In the genomic region with DNA sequence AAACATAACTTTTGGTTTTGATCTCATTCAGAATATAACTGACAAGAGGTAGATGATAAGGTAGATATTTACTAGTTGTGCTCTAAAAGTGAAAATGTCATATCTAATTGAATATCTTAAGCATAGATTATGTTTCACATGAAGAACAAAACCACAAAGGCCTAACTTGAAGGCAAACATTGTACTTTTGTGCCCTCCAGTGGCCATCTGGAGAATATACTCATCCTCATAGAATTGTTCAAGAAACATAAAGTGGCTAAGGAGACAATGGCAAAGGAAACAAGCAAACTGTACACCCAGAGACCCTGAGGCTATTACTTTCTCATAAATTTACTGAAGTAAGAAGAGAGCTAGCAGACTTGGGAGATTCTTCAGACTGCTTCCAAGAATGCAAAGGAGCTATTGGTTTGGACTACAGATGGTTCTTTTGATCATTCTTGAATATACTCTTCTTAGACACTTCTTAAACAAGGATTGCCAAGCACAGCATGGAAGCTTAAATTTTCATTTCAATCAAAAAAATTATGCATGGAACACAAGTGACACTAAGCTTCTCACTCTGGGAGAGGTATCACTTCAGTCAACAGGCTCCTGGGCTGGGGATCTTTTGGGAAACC, we compare ENCODE assay signal across 7 cellular contexts.
DNase-seq lines count a peak whose midpoint lies in the region; ATAC-seq and TF ChIP-seq lines count a peak whose summit lies in the region.

No MANE protein-coding gene starts in this region.

- H3K4me3 ChIP-seq in heart right ventricle (no peak overlapping the region), skeletal muscle cell (ENCODE audit: low read depth, low read length) (no peak overlapping the region)

- no peaks in the 10 kb centered on the region for H3K36me3 Mint-ChIP-seq in activated naive CD8-positive, alpha-beta T cell treated with anti-CD3 and anti-CD28 coated beads for 36 hours

- peak; percentile 67 for ATAC-seq in GM19438 (IDR thresholded peaks at IDR 0.05; ENCODE audit: low read depth, unreplicated experiment)
- ATAC-seq in HG03354 (IDR thresholded peaks at IDR 0.05; ENCODE audit: poor library complexity, severe bottlenecking, unreplicated experiment): peak; percentile 78
- ATAC-seq in heart right ventricle: peak in 7 of 8 donors; percentile 41 to 77 (median 67)

- peaks cover 2% of the 10 kb centered on the region for H3K4me1 Mint-ChIP-seq in activated naive CD8-positive, alpha-beta T cell treated with anti-CD3 and anti-CD28 coated beads for 36 hours

- H3K4me3 Mint-ChIP-seq in activated naive CD8-positive, alpha-beta T cell treated with anti-CD3 and anti-CD28 coated beads for 36 hours: no peak overlapping the region

- DNase-seq in EL (peak; percentile 70), NCI-H82 treated with DMSO at 0.1 percent for 48 hours (lab: John Stamatoyannopoulos, UW; ENCODE audit: unreplicated experiment) (peak; percentile 6), heart right ventricle (peak in 1 of 2 donors; percentile 52), skeletal muscle cell (ENCODE audit: low read depth) (peak; percentile 51)
- peak; percentile 14 for DNase-seq in activated naive CD8-positive, alpha-beta T cell treated with anti-CD3 and anti-CD28 coated beads for 36 hours

- intact Hi-C loops in heart right ventricle (cut with DNase I): loop anchor here in 8 of 10 donors (5.0 to 10.0 kb wide), 10 partner anchors 221 to 1214 kb away; no protein-coding TSS in a partner anchor

- peaks cover 0 to 23% (median 4%) of the 10 kb centered on the region in 9 donors for H3K4me1 ChIP-seq in heart right ventricle

- peak; percentile 53 to 82 (median 74) for TF ChIP-seq CTCF in heart right ventricle (IDR thresholded peaks at IDR 0.05)

- H3K27me3 ChIP-seq in heart right ventricle: no peaks in the 10 kb centered on the region

- H3K27me3 Mint-ChIP-seq in activated naive CD8-positive, alpha-beta T cell treated with anti-CD3 and anti-CD28 coated beads for 36 hours: no peaks in the 10 kb centered on the region

- no peaks in the 10 kb centered on the region for H3K9me3 ChIP-seq in heart right ventricle

- H3K27ac Mint-ChIP-seq in activated naive CD8-positive, alpha-beta T cell treated with anti-CD3 and anti-CD28 coated beads for 36 hours: no peak overlapping the region

- no peaks in the 10 kb centered on the region for H3K36me3 ChIP-seq in heart right ventricle

- no peak overlapping the region for H3K27ac ChIP-seq in heart right ventricle

- no peaks in the 10 kb centered on the region for H3K9me3 Mint-ChIP-seq in activated naive CD8-positive, alpha-beta T cell treated with anti-CD3 and anti-CD28 coated beads for 36 hours
